In the genomic region with DNA sequence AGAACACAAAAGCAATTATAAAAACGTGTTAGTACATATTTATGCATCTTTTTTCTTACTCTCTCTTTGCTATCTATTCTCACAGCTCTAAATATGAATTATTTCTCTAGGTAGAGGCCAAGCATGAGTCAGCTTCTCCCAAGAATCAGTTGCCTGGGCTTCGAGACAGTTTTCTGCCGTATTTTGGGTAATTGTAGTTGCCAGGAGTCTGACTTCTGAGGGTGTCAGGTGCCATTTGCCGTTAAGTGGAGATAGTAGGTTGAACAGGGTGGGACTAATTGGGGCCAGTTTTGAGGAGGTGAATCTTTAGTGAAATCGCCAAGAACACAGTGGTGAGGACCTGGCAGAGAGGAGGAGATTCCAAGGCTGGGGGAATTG, we compare ENCODE assay signal across 8 cellular contexts.
DNase-seq lines count a peak whose midpoint lies in the region; ATAC-seq and TF ChIP-seq lines count a peak whose summit lies in the region.

No MANE protein-coding gene starts in this region.

- peak overlapping the region; percentile 80 for H3K9ac ChIP-seq in rectal smooth muscle tissue (ENCODE audit: low read length)

- H3K4me3 ChIP-seq in rectal smooth muscle tissue (ENCODE audit: low read length), result peak overlapping the region; percentile 82

- H3K4me1 ChIP-seq in rectal smooth muscle tissue (ENCODE audit: control insufficient read depth, insufficient read depth, low read length), result peaks cover 8% of the 10 kb centered on the region

- no peaks in the 10 kb centered on the region for H3K9me3 Mint-ChIP-seq in T-helper 2 cell treated with Interferon-gamma antibody and Interleukin-4, amounts not matched to agents 5 μg/mL and 100 μg/mL, for 36 hours

- TF ChIP-seq POLR2A in erythroblast (IDR thresholded peaks at IDR 0.05; ENCODE audit: low read length), result no peak

- H3K27ac Mint-ChIP-seq in T-helper 2 cell treated with Interferon-gamma antibody and Interleukin-4, amounts not matched to agents 5 μg/mL and 100 μg/mL, for 36 hours, result peak overlapping the region; percentile 98

- ATAC-seq in GM21528 (IDR thresholded peaks at IDR 0.05; ENCODE audit: low FRiP score, unreplicated experiment), result no peak
- ATAC-seq in GM18511 (IDR thresholded peaks at IDR 0.05; ENCODE audit: unreplicated experiment), result no peak

- DNase-seq in T-helper 2 cell treated with Interferon-gamma antibody and Interleukin-4, amounts not matched to agents 5 μg/mL and 100 μg/mL, for 36 hours (ENCODE audit: low spot score), result no peak
- DNase-seq in T-helper 2 cell (no peak), RWPE1 (ENCODE audit: low spot score) (no peak), erythroblast (lab: John Stamatoyannopoulos, UW) (peak; percentile 80 to 87)
- no peak for DNase-seq in stimulated activated CD4-positive, alpha-beta T cell treated with anti-CD3 and anti-CD28 coated beads, Interleukin-2, amount 100 ng/mL, for 24 hours

- no peaks in the 10 kb centered on the region for H3K36me3 ChIP-seq in rectal smooth muscle tissue (ENCODE audit: control insufficient read depth, insufficient read depth, low read length)

- no peak for TF ChIP-seq CTCF in RWPE1 (conservative IDR thresholded peaks at IDR 0.05; ENCODE audit: low read depth)

- H3K27ac ChIP-seq in RWPE1 (peak overlapping the region; percentile 91), rectal smooth muscle tissue (ENCODE audit: low read depth, low read length) (peak overlapping the region; percentile 84)

- H3K4me1 Mint-ChIP-seq in T-helper 2 cell treated with Interferon-gamma antibody and Interleukin-4, amounts not matched to agents 5 μg/mL and 100 μg/mL, for 36 hours (ENCODE audit: low read depth), result peaks cover 53% of the 10 kb centered on the region

- no peaks in the 10 kb centered on the region for H3K27me3 Mint-ChIP-seq in T-helper 2 cell treated with Interferon-gamma antibody and Interleukin-4, amounts not matched to agents 5 μg/mL and 100 μg/mL, for 36 hours (ENCODE audit: low read depth)

- H3K4me3 Mint-ChIP-seq in T-helper 2 cell treated with Interferon-gamma antibody and Interleukin-4, amounts not matched to agents 5 μg/mL and 100 μg/mL, for 36 hours, result peak overlapping the region; percentile 80

- POLR2A ChIA-PET in RWPE1 (lab: Yijun Ruan, JAX; ENCODE audit: low non-redundant PET), result interaction anchor here (0.7 kb wide), 1 partner anchor 19 kb away, joined by 4 read pairs; no protein-coding TSS in a partner anchor

- peaks cover 2% of the 10 kb centered on the region for H3K36me3 Mint-ChIP-seq in T-helper 2 cell treated with Interferon-gamma antibody and Interleukin-4, amounts not matched to agents 5 μg/mL and 100 μg/mL, for 36 hours (ENCODE audit: low read depth)

- CTCF ChIA-PET in RWPE1 (lab: Yijun Ruan, JAX), result interaction anchor here (1.9 kb wide), 1 partner anchor 21 kb away, joined by 11 read pairs; no protein-coding TSS in a partner anchor

- H3K27me3 ChIP-seq in rectal smooth muscle tissue (ENCODE audit: control insufficient read depth, insufficient read depth, low read length), result no peaks in the 10 kb centered on the region

Comparison
In these comparisons a context has a peak if more than half of its experiments do, and no peak if none do; other contexts are left out.
1. DNase-seq: peak in erythroblast (2 of 2); none in T-helper 2 cell treated with Interferon-gamma antibody and Interleukin-4, amounts not matched to agents 5 μg/mL and 100 μg/mL, for 36 hours (single experiment), T-helper 2 cell (0 of 5), RWPE1 (single experiment) and stimulated activated CD4-positive, alpha-beta T cell treated with anti-CD3 and anti-CD28 coated beads, Interleukin-2, amount 100 ng/mL, for 24 hours (0 of 2).